20 cellular contexts compared by ENCODE assay signal in the genomic region with DNA sequence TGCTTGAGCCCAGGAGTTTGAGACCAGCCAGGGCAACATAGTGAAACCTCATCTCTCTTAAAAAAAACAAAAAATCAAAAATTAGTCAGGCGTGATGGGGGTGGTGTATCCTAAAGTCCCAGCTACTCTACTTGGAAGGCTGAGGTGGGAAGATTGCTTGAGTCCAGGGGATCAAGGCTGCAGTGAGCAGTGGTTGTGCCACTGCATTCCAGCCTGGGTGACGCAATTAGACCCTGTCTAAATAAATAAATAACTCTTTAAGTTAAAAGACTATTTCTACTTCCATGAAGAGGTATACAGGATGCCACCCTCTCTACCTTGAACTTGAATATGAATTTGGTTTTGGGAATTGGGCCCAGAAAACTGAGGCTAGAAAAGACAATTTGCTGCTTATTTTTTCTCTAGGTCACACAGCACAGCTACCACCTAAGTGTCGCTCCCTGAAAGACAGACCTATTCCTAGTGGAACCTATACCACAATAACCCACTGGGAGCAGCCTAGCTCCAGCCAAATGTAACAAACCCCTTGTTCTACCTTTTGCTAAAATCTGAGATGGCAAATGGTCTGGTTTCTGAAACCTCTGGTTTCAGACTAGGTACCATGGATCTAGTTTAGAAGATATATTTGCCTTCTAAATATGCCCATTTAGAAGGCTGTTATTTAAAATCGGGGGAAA. TPM values are rescaled to one million over a fixed set of nuclear protein-coding genes. Genes with fewer than 3 reads are reported as not detected.
DNase-seq lines count a peak whose midpoint lies in the region; FAIRE-seq and TF ChIP-seq lines count a peak whose summit lies in the region.
"Had no signal": no experiment of that assay in that cellular context is flagged by ENCODE, and none has a peak within 500 bp of the region (broad histone marks: within the 10 kb centered on the region; RNA-seq: fewer than 3 reads in every experiment).

No MANE protein-coding gene starts in this region.

- H3K27me3 Mint-ChIP-seq in Caco-2 (ENCODE audit: insufficient read depth, unreplicated experiment) (no peaks in the 10 kb centered on the region), astrocyte (ENCODE audit: low read depth, unreplicated experiment) (no peaks in the 10 kb centered on the region)
- H3K27me3 Mint-ChIP-seq in CD4-positive, alpha-beta memory T cell, result no peaks in the 10 kb centered on the region
- H3K27me3 Mint-ChIP-seq: stimulated activated naive CD8-positive, alpha-beta T cell treated with anti-CD3 and anti-CD28 coated beads, Interleukin-15, Interleukin-2, amounts not matched to agents 100 ng/mL and 50 ng/mL, for 24 hours had no signal

- H3K4me3 Mint-ChIP-seq in Caco-2 (ENCODE audit: unreplicated experiment), result no peak overlapping the region
- no peak overlapping the region for H3K4me3 Mint-ChIP-seq in astrocyte (ENCODE audit: unreplicated experiment)
- no peak overlapping the region for H3K4me3 Mint-ChIP-seq in CD4-positive, alpha-beta memory T cell
- H3K4me3 Mint-ChIP-seq: stimulated activated naive CD8-positive, alpha-beta T cell treated with anti-CD3 and anti-CD28 coated beads, Interleukin-15, Interleukin-2, amounts not matched to agents 100 ng/mL and 50 ng/mL, for 24 hours had no signal

- H3K27ac ChIP-seq in astrocyte (ENCODE audit: low read depth, low read length) (no peak overlapping the region), sigmoid colon (no peak overlapping the region)
- no peak overlapping the region for H3K27ac ChIP-seq in CD4-positive, alpha-beta memory T cell (ENCODE audit: low read depth, low read length)
- H3K27ac ChIP-seq: BLaER1 treated with 17β-estradiol and CSF1 and Interleukin-3, amounts not matched to agents 10 nM and 100 nM; gastroesophageal sphincter; PC-9; vagina had no signal

- DNase-seq in Caco-2 (peak in 1 of 2 experiments; percentile 20), HT-29 (ENCODE audit: low spot score) (peak; percentile 14), astrocyte (ENCODE audit: low read depth) (no peak), islet precursor cell (peak; percentile 52), foreskin melanocyte (no peak), sigmoid colon (no peak), NCI-H2081 treated with DMSO at 0.1 percent for 48 hours (lab: John Stamatoyannopoulos, UW) (no peak)
- no peak for DNase-seq in CD4-positive, alpha-beta memory T cell
- DNase-seq: activated effector memory CD4-positive, alpha-beta T cell treated with anti-CD3 and anti-CD28 coated beads, Interleukin-2, amount 50 U/mL, for 16 hours; mucosa of descending colon; NCI-H1105 treated with DMSO at 0.1 percent for 48 hours; NCI-H345; PC-9 had no signal

- CTCF ChIA-PET in Caco-2 (lab: Charles Lee), result interaction anchor here (0.6 kb wide), 1 partner anchor 215 kb away, joined by 3 read pairs; no protein-coding TSS in a partner anchor
- CTCF ChIA-PET in CD4-positive, alpha-beta memory T cell (lab: Charles Lee; ENCODE audit: partially characterized antibody), result no interaction called here

- H3K79me2 ChIP-seq in astrocyte (ENCODE audit: insufficient read depth, low read length), result no peaks in the 10 kb centered on the region

- no peak overlapping the region for H3K9ac ChIP-seq in astrocyte (ENCODE audit: low read length)
- H3K9ac ChIP-seq: BLaER1 treated with 17β-estradiol and CSF1 and Interleukin-3, amounts not matched to agents 10 nM and 100 nM had no signal

- WGBS in sigmoid colon, 2 donors, result 91 to 93% methylated on average over 4 of the region's 4 CpGs

- H3K4me1 ChIP-seq in Caco-2 (peaks cover 28% of the 10 kb centered on the region), astrocyte (ENCODE audit: insufficient read depth, low read length) (no peaks in the 10 kb centered on the region), sigmoid colon (no peaks in the 10 kb centered on the region)
- no peaks in the 10 kb centered on the region for H3K4me1 ChIP-seq in CD4-positive, alpha-beta memory T cell (ENCODE audit: insufficient read depth, low read length)
- H3K4me1 ChIP-seq: BLaER1 treated with 17β-estradiol and CSF1 and Interleukin-3, amounts not matched to agents 10 nM and 100 nM; gastroesophageal sphincter; HAP-1; vagina had no signal

- no TSS peak for BruUV-seq in Caco-2 (replicated peaks; lab: Mats Ljungman, UMichigan)

- POLR2A ChIA-PET in Caco-2 (lab: Charles Lee), result no interaction called here
- POLR2A ChIA-PET in CD4-positive, alpha-beta memory T cell (lab: Charles Lee; ENCODE audit: partially characterized antibody), result no interaction called here

- no peak for TF ChIP-seq EP300 in sigmoid colon (IDR thresholded peaks at IDR 0.05)

- H3K4me2 ChIP-seq in astrocyte (ENCODE audit: low read length), result no peak overlapping the region
- H3K4me2 ChIP-seq: BLaER1 treated with 17β-estradiol and CSF1 and Interleukin-3, amounts not matched to agents 10 nM and 100 nM; PC-9 had no signal

- H3K36me3 Mint-ChIP-seq in Caco-2 (ENCODE audit: insufficient read depth, unreplicated experiment), result no peaks in the 10 kb centered on the region
- no peaks in the 10 kb centered on the region for H3K36me3 Mint-ChIP-seq in astrocyte (ENCODE audit: low read depth, unreplicated experiment)
- no peaks in the 10 kb centered on the region for H3K36me3 Mint-ChIP-seq in CD4-positive, alpha-beta memory T cell

- H3K27me3 ChIP-seq in Caco-2 (replicated peaks; ENCODE audit: control insufficient read depth, insufficient read depth, low read length) (no peaks in the 10 kb centered on the region), astrocyte (ENCODE audit: insufficient read depth, low read length) (no peaks in the 10 kb centered on the region), sigmoid colon (no peaks in the 10 kb centered on the region)
- no peaks in the 10 kb centered on the region for H3K27me3 ChIP-seq in CD4-positive, alpha-beta memory T cell (ENCODE audit: insufficient read depth, low read length)
- H3K27me3 ChIP-seq: BLaER1 treated with 17β-estradiol and CSF1 and Interleukin-3, amounts not matched to agents 10 nM and 100 nM; gastroesophageal sphincter; vagina had no signal

- H3K4me1 Mint-ChIP-seq in Caco-2 (ENCODE audit: low read depth, unreplicated experiment), result peaks cover 10% of the 10 kb centered on the region
- no peaks in the 10 kb centered on the region for H3K4me1 Mint-ChIP-seq in astrocyte (ENCODE audit: low read depth, unreplicated experiment)
- H3K4me1 Mint-ChIP-seq in CD4-positive, alpha-beta memory T cell, result no peaks in the 10 kb centered on the region

- no peaks in the 10 kb centered on the region for H3K36me3 ChIP-seq in Caco-2 (ENCODE audit: control insufficient read depth, insufficient read depth, low read length)
- H3K36me3 ChIP-seq in astrocyte (ENCODE audit: insufficient read depth, low read length), result no peaks in the 10 kb centered on the region
- no peaks in the 10 kb centered on the region for H3K36me3 ChIP-seq in CD4-positive, alpha-beta memory T cell (ENCODE audit: insufficient read depth, low read length)
- no peaks in the 10 kb centered on the region for H3K36me3 ChIP-seq in sigmoid colon
- H3K36me3 ChIP-seq: BLaER1 treated with 17β-estradiol and CSF1 and Interleukin-3, amounts not matched to agents 10 nM and 100 nM; gastroesophageal sphincter; HAP-1; vagina had no signal

- H3K27ac Mint-ChIP-seq in Caco-2 (ENCODE audit: unreplicated experiment) (no peak overlapping the region), astrocyte (ENCODE audit: unreplicated experiment) (peak overlapping the region; percentile 47)
- H3K27ac Mint-ChIP-seq in CD4-positive, alpha-beta memory T cell, result no peak overlapping the region
- H3K27ac Mint-ChIP-seq: stimulated activated naive CD8-positive, alpha-beta T cell treated with anti-CD3 and anti-CD28 coated beads, Interleukin-15, Interleukin-2, amounts not matched to agents 100 ng/mL and 50 ng/mL, for 24 hours had no signal

- H3K4me3 ChIP-seq in Caco-2 (ENCODE audit: low read depth, low read length), result no peak overlapping the region
- H3K4me3 ChIP-seq in astrocyte (ENCODE audit: insufficient read depth, low read depth, low read length), result no peak overlapping the region
- no peak overlapping the region for H3K4me3 ChIP-seq in CD4-positive, alpha-beta memory T cell (ENCODE audit: low read length in 2 of 2)
- no peak overlapping the region for H3K4me3 ChIP-seq in sigmoid colon
- H3K4me3 ChIP-seq: BLaER1 treated with 17β-estradiol and CSF1 and Interleukin-3, amounts not matched to agents 10 nM and 100 nM; gastroesophageal sphincter; HAP-1; K562; mucosa of descending colon; PC-9; vagina had no signal

- TF ChIP-seq CTCF in Caco-2 (IDR thresholded peaks at IDR 0.05; ENCODE audit: insufficient read depth in 1 of 2, low read depth in 1 of 2, low read length in 1 of 2, severe bottlenecking in 1 of 2, unreplicated experiment in 1 of 2) (peak; percentile 16 to 31), astrocyte (IDR thresholded peaks at IDR 0.05; ENCODE audit: insufficient read depth, low read depth, low read length) (no peak), sigmoid colon (IDR thresholded peaks at IDR 0.05) (no peak)

- no peak for TF ChIP-seq POLR2A in sigmoid colon (IDR thresholded peaks at IDR 0.05)

- no peaks in the 10 kb centered on the region for H4K20me1 ChIP-seq in astrocyte (ENCODE audit: insufficient read depth, low read length)
- H4K20me1 ChIP-seq: BLaER1 treated with 17β-estradiol and CSF1 and Interleukin-3, amounts not matched to agents 10 nM and 100 nM had no signal

- intact Hi-C loops in Caco-2 (cut with micrococcal nuclease; ENCODE audit: unreplicated experiment), result loop anchor here (5.0 kb wide), 1 partner anchor 339 kb away; no protein-coding TSS in a partner anchor
- intact Hi-C loops in CD4-positive, alpha-beta memory T cell (cut with micrococcal nuclease), result no loop called here
- intact Hi-C loops in sigmoid colon (cut with DNase I), result no loop called here

- no peaks in the 10 kb centered on the region for H3K9me3 ChIP-seq in Caco-2
- no peaks in the 10 kb centered on the region for H3K9me3 ChIP-seq in astrocyte (ENCODE audit: insufficient read depth, low read depth, low read length)
- H3K9me3 ChIP-seq in CD4-positive, alpha-beta memory T cell (ENCODE audit: control insufficient read depth in 1 of 2, low read length in 2 of 2), result no peaks in the 10 kb centered on the region
- no peaks in the 10 kb centered on the region for H3K9me3 ChIP-seq in sigmoid colon
- H3K9me3 ChIP-seq: BLaER1 treated with 17β-estradiol and CSF1 and Interleukin-3, amounts not matched to agents 10 nM and 100 nM; gastroesophageal sphincter; HAP-1; mucosa of descending colon; vagina had no signal

- H3K9me3 Mint-ChIP-seq in Caco-2 (ENCODE audit: unreplicated experiment), result peaks cover 11% of the 10 kb centered on the region
- no peaks in the 10 kb centered on the region for H3K9me3 Mint-ChIP-seq in astrocyte (ENCODE audit: unreplicated experiment)
- H3K9me3 Mint-ChIP-seq in CD4-positive, alpha-beta memory T cell, result peaks cover 0 to 11% (median 2%) of the 10 kb centered on the region in 8 donors

- no peak for FAIRE-seq in astrocyte (lab: Jason Lieb, UNC)
- FAIRE-seq: K562 had no signal

- H2AFZ ChIP-seq in astrocyte (ENCODE audit: low read depth, low read length), result no peak overlapping the region
- H2AFZ ChIP-seq: PC-9 had no signal

RNA-seq across cellular contexts. Expression of a gene that starts 35.2 kb away (rescaled TPM):
- 0.19 TPM in 1 of 2 replicates, not detected in the other for total RNA-seq in Caco-2 (2022)
- total RNA-seq in HT-29 (2014; rRNA removed; shearing (Covaris generic)), result not detected in 2 replicates
- 0.24 and 0.30 TPM in 2 replicates for total RNA-seq in astrocyte
- not detected for total RNA-seq in CD4-positive, alpha-beta memory T cell
- not detected for polyA plus RNA-seq in CD4-positive, alpha-beta memory T cell
- 1 to 10 TPM in 3 of 4 donors, under 1 TPM in 1; 0.28 to 7.5 (median 1.5) TPM for total RNA-seq in sigmoid colon
- under 1 TPM in 2 of 3 donors, not detected in 1; 0.23 to 0.63 TPM for polyA plus RNA-seq in sigmoid colon
- total RNA-seq: activated CD8-positive, alpha-beta memory T cell treated with anti-CD3 and anti-CD28 coated beads for 36 hours; K562 had no signal
- polyA plus RNA-seq: K562 had no signal

Comparison
In these comparisons a context has a peak if more than half of its experiments do, and no peak if none do; other contexts are left out.
1. DNase-seq: peak in HT-29 (single experiment) and islet precursor cell (single experiment); none in astrocyte (single experiment), foreskin melanocyte (single experiment), CD4-positive, alpha-beta memory T cell (0 of 5), sigmoid colon (single experiment) and NCI-H2081 treated with DMSO at 0.1 percent for 48 hours (single experiment).
2. CTCF ChIP-seq: peak in Caco-2 (2 of 2); none in astrocyte (single experiment) and sigmoid colon (0 of 4).